13 cellular contexts compared by ENCODE assay signal in the genomic region with DNA sequence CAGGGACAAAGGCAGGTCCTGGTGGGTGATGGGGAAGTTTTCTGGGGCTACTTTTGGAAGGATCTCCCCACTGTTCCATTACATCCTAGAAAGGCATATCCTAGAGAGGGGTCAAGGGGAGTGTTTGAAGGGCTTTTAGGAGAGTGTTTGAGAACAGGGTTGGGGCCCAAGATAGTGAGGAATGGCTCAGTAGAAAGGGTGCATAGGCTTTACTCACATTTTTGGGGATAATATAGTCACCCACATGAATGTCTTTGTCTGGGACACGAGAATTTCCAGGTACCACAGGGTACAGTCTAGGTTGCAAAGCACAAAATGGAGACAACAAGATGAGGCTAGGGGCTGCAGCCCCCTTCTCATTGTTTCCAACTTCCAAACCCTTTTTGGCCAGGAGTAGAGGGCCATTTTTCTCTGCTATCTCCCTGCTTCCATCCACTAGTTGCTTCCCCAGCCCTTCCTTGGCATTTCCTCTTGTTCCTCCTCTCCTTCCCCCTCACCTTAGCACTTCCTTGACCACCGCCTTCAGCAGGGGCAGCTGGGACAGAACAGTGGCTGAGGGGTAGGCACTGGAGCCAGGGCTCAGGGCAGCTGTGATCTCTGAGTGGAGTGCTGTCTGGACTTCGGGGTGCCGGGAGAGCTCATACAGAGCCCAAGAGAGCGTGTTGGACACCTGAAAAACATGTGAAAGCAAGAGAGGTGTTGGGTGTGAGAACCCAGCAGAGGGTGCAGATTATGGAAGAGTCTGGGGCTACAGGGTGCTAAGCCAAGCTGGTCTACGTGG. TPM values are rescaled to one million over a fixed set of nuclear protein-coding genes. Genes with fewer than 3 reads are reported as not detected.
DNase-seq lines count a peak whose midpoint lies in the region; ATAC-seq and TF ChIP-seq lines count a peak whose summit lies in the region.
"Had no signal": no experiment of that assay in that cellular context is flagged by ENCODE, and none has a peak within 500 bp of the region (broad histone marks: within the 10 kb centered on the region; RNA-seq: fewer than 3 reads in every experiment).

No MANE protein-coding gene starts in this region.

- peaks cover 10% of the 10 kb centered on the region for H3K27me3 Mint-ChIP-seq in activated CD4-positive, alpha-beta T cell treated with anti-CD3 and anti-CD28 coated beads for 36 hours
- peaks cover 37 to 47% of the 10 kb centered on the region in 2 donors for H3K27me3 Mint-ChIP-seq in effector memory CD8-positive, alpha-beta T cell
- peaks cover 33% of the 10 kb centered on the region for H3K27me3 Mint-ChIP-seq in osteocyte (ENCODE audit: unreplicated experiment)

- no peak overlapping the region for H3K4me3 ChIP-seq in SJSA1
- H3K4me3 ChIP-seq: MG63 had no signal

- DNase-seq in activated CD4-positive, alpha-beta T cell treated with anti-CD3 and anti-CD28 coated beads for 36 hours = no peak
- DNase-seq in activated CD4-positive, alpha-beta T cell treated with anti-CD3 and anti-CD28 coated beads for 1 hour = no peak
- DNase-seq in SJSA1 (ENCODE audit: low read depth in 1 of 2, low spot score in 2 of 2) (peak; percentile 69 to 80), osteocyte (ENCODE audit: extremely low spot score, unreplicated experiment) (no peak), DMS53 (lab: John Stamatoyannopoulos, UW) (no peak), DMS 273 treated with DMSO at 0.1 percent for 48 hours (lab: John Stamatoyannopoulos, UW) (no peak)
- DNase-seq in effector memory CD8-positive, alpha-beta T cell = no peak
- no peak for DNase-seq in stimulated activated CD4-positive, alpha-beta T cell treated with anti-CD3 and anti-CD28 coated beads, Interleukin-2, amount 100 ng/mL, for 24 hours
- DNase-seq: DMS79, heart left ventricle, MG63, NCI-H510A treated with DMSO at 0.1 percent for 48 hours had no signal

- peaks cover 31% of the 10 kb centered on the region for H3K4me1 ChIP-seq in SJSA1 (replicated peaks)

- peaks cover 38% of the 10 kb centered on the region for H3K4me1 Mint-ChIP-seq in activated CD4-positive, alpha-beta T cell treated with anti-CD3 and anti-CD28 coated beads for 36 hours
- peaks cover 26 to 32% of the 10 kb centered on the region in 2 donors for H3K4me1 Mint-ChIP-seq in effector memory CD8-positive, alpha-beta T cell (ENCODE audit: low read depth in 2 of 2)
- peaks cover 21% of the 10 kb centered on the region for H3K4me1 Mint-ChIP-seq in osteocyte (ENCODE audit: unreplicated experiment)

- H3K9me3 ChIP-seq in SJSA1 (replicated peaks) = peaks cover 25% of the 10 kb centered on the region
- H3K9me3 ChIP-seq: heart left ventricle, MG63, thoracic aorta had no signal

- POLR2A ChIA-PET in activated CD4-positive, alpha-beta T cell treated with anti-CD3 and anti-CD28 coated beads for 36 hours (lab: Charles Lee) = no interaction called here

- peaks cover 53% of the 10 kb centered on the region for H3K27me3 ChIP-seq in SJSA1 (replicated peaks)

- no peaks in the 10 kb centered on the region for H3K9me3 Mint-ChIP-seq in activated CD4-positive, alpha-beta T cell treated with anti-CD3 and anti-CD28 coated beads for 36 hours (ENCODE audit: low read depth)
- H3K9me3 Mint-ChIP-seq in effector memory CD8-positive, alpha-beta T cell = no peaks in the 10 kb centered on the region
- no peaks in the 10 kb centered on the region for H3K9me3 Mint-ChIP-seq in osteocyte (ENCODE audit: unreplicated experiment)

- ATAC-seq in activated CD4-positive, alpha-beta T cell treated with anti-CD3 and anti-CD28 coated beads for 36 hours = no peak
- no peak for ATAC-seq in effector memory CD8-positive, alpha-beta T cell (replicated peaks)

- intact Hi-C loops in activated CD4-positive, alpha-beta T cell treated with anti-CD3 and anti-CD28 coated beads for 36 hours (cut with DNase I, micrococcal nuclease) = no loop called here

- H3K4me3 Mint-ChIP-seq in activated CD4-positive, alpha-beta T cell treated with anti-CD3 and anti-CD28 coated beads for 36 hours = peak overlapping the region; percentile 83
- H3K4me3 Mint-ChIP-seq in effector memory CD8-positive, alpha-beta T cell = peak overlapping the region; percentile 84 to 91
- H3K4me3 Mint-ChIP-seq in osteocyte (ENCODE audit: unreplicated experiment) = peak overlapping the region; percentile 28

- H3K36me3 ChIP-seq in SJSA1 = peaks cover 45% of the 10 kb centered on the region
- H3K36me3 ChIP-seq: thoracic aorta had no signal

- no peak overlapping the region for H3K27ac Mint-ChIP-seq in activated CD4-positive, alpha-beta T cell treated with anti-CD3 and anti-CD28 coated beads for 36 hours
- no peak overlapping the region for H3K27ac Mint-ChIP-seq in effector memory CD8-positive, alpha-beta T cell
- no peak overlapping the region for H3K27ac Mint-ChIP-seq in osteocyte (ENCODE audit: unreplicated experiment)

- TF ChIP-seq CTCF in osteocyte (IDR thresholded peaks at IDR 0.05) = no peak

- no peak overlapping the region for H3K27ac ChIP-seq in SJSA1
- H3K27ac ChIP-seq: heart left ventricle, thoracic aorta had no signal

- peaks cover 43% of the 10 kb centered on the region for H3K36me3 Mint-ChIP-seq in activated CD4-positive, alpha-beta T cell treated with anti-CD3 and anti-CD28 coated beads for 36 hours (ENCODE audit: low read depth)
- H3K36me3 Mint-ChIP-seq in effector memory CD8-positive, alpha-beta T cell (ENCODE audit: insufficient read depth) = peaks cover 7% of the 10 kb centered on the region
- peaks cover 9% of the 10 kb centered on the region for H3K36me3 Mint-ChIP-seq in osteocyte (ENCODE audit: unreplicated experiment)

- CTCF ChIA-PET in activated CD4-positive, alpha-beta T cell treated with anti-CD3 and anti-CD28 coated beads for 36 hours (lab: Charles Lee) = interaction anchor here (0.6 to 1.5 kb wide), 6 partner anchors 8 to 84 kb away, joined by 3 to 8 read pairs (median 5); a partner anchor contains a TSS

RNA-seq across cellular contexts. Expression of a gene that starts 2.8 kb away (rescaled TPM):
- 1 to 10 TPM; 6.6 to 6.8 TPM for total RNA-seq in activated CD4-positive, alpha-beta T cell treated with anti-CD3 and anti-CD28 coated beads for 36 hours
- 12.9 and 21.9 TPM in 2 replicates for total RNA-seq in SJSA1 (2014; rRNA removed; shearing (Covaris generic))
- total RNA-seq in osteocyte = 1.7 and 2.3 TPM in 2 replicates

RNA-seq across cellular contexts. Expression of a gene that starts 7.8 kb away (rescaled TPM):
- total RNA-seq in activated CD4-positive, alpha-beta T cell treated with anti-CD3 and anti-CD28 coated beads for 36 hours = 10 to 100 TPM; 31.9 to 33.5 TPM
- 173 and 193 TPM in 2 replicates for total RNA-seq in SJSA1 (2014; rRNA removed; shearing (Covaris generic))
- total RNA-seq in osteocyte = 22.3 and 23.9 TPM in 2 replicates

RNA-seq across cellular contexts. Expression of a gene that starts 8.3 kb away (rescaled TPM):
- 1 to 10 TPM; 2.5 to 3.9 TPM for total RNA-seq in activated CD4-positive, alpha-beta T cell treated with anti-CD3 and anti-CD28 coated beads for 36 hours
- total RNA-seq in SJSA1 (2014; rRNA removed; shearing (Covaris generic)) = 53.1 and 62.2 TPM in 2 replicates
- 9.8 and 11.8 TPM in 2 replicates for total RNA-seq in osteocyte

RNA-seq across cellular contexts. Expression of a gene that starts 9.2 kb away (rescaled TPM):
- total RNA-seq in activated CD4-positive, alpha-beta T cell treated with anti-CD3 and anti-CD28 coated beads for 36 hours = 10 to 100 TPM; 20.9 to 22.5 TPM
- total RNA-seq in SJSA1 (2014; rRNA removed; shearing (Covaris generic)) = 88.7 and 107 TPM in 2 replicates
- 19.2 and 21.1 TPM in 2 replicates for total RNA-seq in osteocyte

RNA-seq across cellular contexts. Expression of a gene that starts 12.0 kb away (rescaled TPM):
- 100 to 1,000 TPM; 132 to 208 TPM for total RNA-seq in activated CD4-positive, alpha-beta T cell treated with anti-CD3 and anti-CD28 coated beads for 36 hours
- total RNA-seq in SJSA1 (2014; rRNA removed; shearing (Covaris generic)) = 3,953 and 4,723 TPM in 2 replicates
- 137 and 142 TPM in 2 replicates for total RNA-seq in osteocyte

Comparison
In these comparisons a context has a peak if more than half of its experiments do, and no peak if none do; other contexts are left out.
1. DNase-seq: peak in SJSA1 (2 of 2); none in activated CD4-positive, alpha-beta T cell treated with anti-CD3 and anti-CD28 coated beads for 36 hours (single experiment), activated CD4-positive, alpha-beta T cell treated with anti-CD3 and anti-CD28 coated beads for 1 hour (single experiment), effector memory CD8-positive, alpha-beta T cell (0 of 3), osteocyte (single experiment), stimulated activated CD4-positive, alpha-beta T cell treated with anti-CD3 and anti-CD28 coated beads, Interleukin-2, amount 100 ng/mL, for 24 hours (0 of 2), DMS53 (single experiment) and DMS 273 treated with DMSO at 0.1 percent for 48 hours (single experiment).
2. H3K4me3 Mint-ChIP-seq: peak in every context shown above with its lines; median percentile 88 in effector memory CD8-positive, alpha-beta T cell; 83 in activated CD4-positive, alpha-beta T cell treated with anti-CD3 and anti-CD28 coated beads for 36 hours; 28 in osteocyte.